In the genomic region with DNA sequence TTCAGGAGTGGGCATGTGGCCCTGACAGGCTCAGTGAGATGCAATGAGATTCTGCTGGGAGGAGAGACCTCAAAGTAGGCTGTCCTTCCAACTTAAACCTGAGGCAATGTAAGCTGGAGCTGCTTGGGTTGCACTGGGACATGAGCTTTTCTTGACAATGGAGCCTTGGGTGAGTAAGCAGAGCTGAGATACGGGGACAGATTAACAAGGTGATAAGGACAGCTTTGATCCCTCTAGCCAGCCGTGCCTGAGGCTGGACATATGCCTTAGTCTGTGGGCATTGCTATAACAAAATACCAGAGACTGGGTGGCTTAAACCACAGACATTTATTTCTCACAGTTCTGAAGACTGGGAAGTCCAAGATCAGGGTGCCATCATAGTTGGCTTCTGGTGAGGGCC, we compare ENCODE assay signal across 1 cellular context.
TF ChIP-seq lines count a peak whose summit lies in the region.

No MANE protein-coding gene starts in this region.

TF ChIP-seq in HepG2, 621 proteins besides CTCF, POLR2A, EP300 and RAD21 (continued from another document):
- TF ChIP-seq CSRNP2 (CRISPR knock-in tag; conservative IDR thresholded peaks at IDR 0.05; ENCODE audit: low read depth) (no peak), RAD51 (IDR thresholded peaks at IDR 0.05; ENCODE audit: borderline replicate concordance) (no peak)
